8 cellular contexts compared by ENCODE assay signal in genomic region chr12:30696103-30696408, GRCh38. TPM values are rescaled to one million over a fixed set of nuclear protein-coding genes. Genes with fewer than 3 reads are reported as not detected.
DNase-seq lines count a peak whose midpoint lies in the region; ATAC-seq and TF ChIP-seq lines count a peak whose summit lies in the region.

No MANE protein-coding gene starts in this region.

- H3K9me3 Mint-ChIP-seq in WTC11: no peaks in the 10 kb centered on the region

- H3K4me3 Mint-ChIP-seq in WTC11: peak overlapping the region; percentile 93

- peak; percentile 32 for ATAC-seq in GM18873 (IDR thresholded peaks at IDR 0.05; ENCODE audit: low FRiP score, unreplicated experiment)
- peak; percentile 30 for ATAC-seq in HG02870 (IDR thresholded peaks at IDR 0.05; ENCODE audit: unreplicated experiment)
- ATAC-seq in WTC11: no peak
- ATAC-seq in omental fat pad (ENCODE audit: low FRiP score): no peak

- H3K27ac ChIP-seq in iPS-20b (ENCODE audit: low read length) (peak overlapping the region; percentile 37), thyroid gland (peak overlapping the region; percentile 85 to 86 (median 85))

- H3K9me3 ChIP-seq in iPS-20b (ENCODE audit: insufficient read depth, low read depth, low read length) (no peaks in the 10 kb centered on the region), thyroid gland (no peaks in the 10 kb centered on the region)

- 11 to 16% methylated on average over 6 of the region's 6 CpGs for WGBS in thyroid gland, 2 donors

- DNase-seq in WTC11 (ENCODE audit: low spot score) (no peak), thyroid gland (no peak), SHP77 (lab: John Stamatoyannopoulos, UW) (no peak), omental fat pad (ENCODE audit: low spot score) (no peak), NCI-H524 treated with DMSO at 0.1 percent for 48 hours (lab: John Stamatoyannopoulos, UW) (no peak)

- POLR2A ChIA-PET in WTC11 (lab: Charles Lee): interaction anchor here (0.6 to 1.6 kb wide), 6 partner anchors 11 to 1074 kb away, joined by 3 to 6 read pairs (median 4); no protein-coding TSS in a partner anchor

- no peaks in the 10 kb centered on the region for H3K27me3 Mint-ChIP-seq in WTC11 (ENCODE audit: low read depth)

- H3K4me1 ChIP-seq in iPS-20b (ENCODE audit: insufficient read depth, low read length): peaks cover 8% of the 10 kb centered on the region; the same call in 1 of the 2 replicates
- H3K4me1 ChIP-seq in thyroid gland: peaks cover 15 to 19% of the 10 kb centered on the region in 2 donors

- CTCF ChIA-PET in WTC11 (lab: Charles Lee): interaction anchor here (0.7 to 3.0 kb wide), 17 partner anchors 10 to 461 kb away, joined by 3 to 35 read pairs (median 4); partner anchors contain the start of gene CAPRIN2

- H3K4me3 ChIP-seq in iPS-20b (ENCODE audit: low read length) (peak overlapping the region; percentile 82), thyroid gland (replicated peaks in 1 of 3) (peak overlapping the region; percentile 78 to 98 (median 91))

- no peaks in the 10 kb centered on the region; the same call in 1 of the 2 replicates for H3K36me3 ChIP-seq in iPS-20b (ENCODE audit: insufficient read depth, low read depth, low read length)
- H3K36me3 ChIP-seq in thyroid gland: no peaks in the 10 kb centered on the region

- intact Hi-C loops in thyroid gland (cut with DNase I): loop anchor here (10.0 kb wide), 1 partner anchor 59 kb away; the partner anchor contains the start of gene CAPRIN2

- H3K4me1 Mint-ChIP-seq in WTC11: peaks cover 40% of the 10 kb centered on the region

- H3K27me3 ChIP-seq in iPS-20b (ENCODE audit: insufficient read depth, low read length): no peaks in the 10 kb centered on the region; the same call in 1 of the 2 replicates
- H3K27me3 ChIP-seq in thyroid gland: no peaks in the 10 kb centered on the region

- H3K9ac ChIP-seq in iPS-20b (ENCODE audit: low read depth, low read length): peak overlapping the region; percentile 67; the same call in 1 of the 2 replicates

- no peak for TF ChIP-seq CTCF in WTC11 (IDR thresholded peaks at IDR 0.05)
- no peak for TF ChIP-seq CTCF in thyroid gland (IDR thresholded peaks at IDR 0.05)
- no peak for TF ChIP-seq CTCF in omental fat pad (IDR thresholded peaks at IDR 0.05)

- H3K27ac Mint-ChIP-seq in WTC11: peak overlapping the region; percentile 82

- TF ChIP-seq POLR2A in thyroid gland (IDR thresholded peaks at IDR 0.05): no peak

- no peaks in the 10 kb centered on the region for H3K36me3 Mint-ChIP-seq in WTC11

TF ChIP-seq in WTC11, 78 proteins besides CTCF, POLR2A, EP300 and RAD21:
- TF ChIP-seq ZNF219 (CRISPR knock-in tag; IDR thresholded peaks at IDR 0.05; ENCODE audit: borderline replicate concordance) (no peak), FOXK1 (CRISPR knock-in tag; IDR thresholded peaks at IDR 0.05) (0 out of 2 replicates have a peak, but pooled peaks have one; percentile 11), E2F5 (CRISPR knock-in tag; IDR thresholded peaks at IDR 0.05) (no peak)

RNA-seq across cellular contexts. Expression of gene IPO8, which starts 0.4 kb away (rescaled TPM):
- total RNA-seq in WTC11 (2021) (41.2 to 44.8 TPM (median 43.1 TPM) in 3 replicates), thyroid gland (10 to 100 TPM; 45.1 to 58.2 (median 51.3) TPM), omental fat pad (10 to 100 TPM; 34.2 to 46.1 (median 39.2) TPM)

RNA-seq across cellular contexts. Expression of gene CAPRIN2, which starts 58.7 kb away (rescaled TPM):
- 55.9 to 62.7 TPM (median 59.7 TPM) in 3 replicates for total RNA-seq in WTC11 (2021)
- total RNA-seq in thyroid gland: 10 to 100 TPM; 32.3 to 96.3 (median 43.8) TPM
- 10 to 100 TPM; 18.0 to 31.4 (median 19.7) TPM for total RNA-seq in omental fat pad

Comparison
In these comparisons a context has a peak if more than half of its experiments do, and no peak if none do; other contexts are left out.
1. ATAC-seq: peak in GM18873 (single experiment) and HG02870 (single experiment); none in WTC11 (single experiment) and omental fat pad (single experiment).